ENCODE assay signal across 13 cellular contexts in the genomic region with DNA sequence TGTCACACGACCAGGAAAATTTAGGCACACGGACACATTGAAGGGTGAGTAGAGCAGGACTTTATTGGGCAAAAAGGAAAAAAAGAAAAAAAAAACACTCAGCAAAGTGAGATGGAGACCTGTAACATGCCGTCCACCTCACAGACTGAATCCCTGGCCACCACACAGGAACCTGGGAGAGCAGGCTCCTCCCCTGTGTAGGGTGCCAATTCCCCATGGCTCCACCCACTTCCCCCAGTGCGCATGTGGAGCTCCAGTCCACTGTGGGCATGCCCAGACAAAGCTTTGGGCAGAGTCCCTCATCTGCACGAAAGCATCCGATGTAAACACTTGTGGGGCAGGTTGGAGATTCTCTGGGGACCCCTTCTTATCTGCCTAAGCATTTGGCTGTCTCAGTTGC. TPM values are rescaled to one million over a fixed set of nuclear protein-coding genes. Genes with fewer than 3 reads are reported as not detected.
DNase-seq lines count a peak whose midpoint lies in the region; ATAC-seq and TF ChIP-seq lines count a peak whose summit lies in the region.
"Had no signal": no experiment of that assay in that cellular context is flagged by ENCODE, and none has a peak within 500 bp of the region (broad histone marks: within the 10 kb centered on the region; RNA-seq: fewer than 3 reads in every experiment).

No MANE protein-coding gene starts in this region.

- no peak overlapping the region for H2AK5ac ChIP-seq in neuronal stem cell (ENCODE audit: low read depth, low read length)

- H2BK120ac ChIP-seq in neuronal stem cell (ENCODE audit: low read depth, low read length): no peak overlapping the region

- H3K4ac ChIP-seq in neuronal stem cell (ENCODE audit: low read length): no peak overlapping the region

- no peak overlapping the region for H3K14ac ChIP-seq in neuronal stem cell (ENCODE audit: low read length)

- H2BK15ac ChIP-seq in neuronal stem cell (ENCODE audit: low read length): no peak overlapping the region

- H2BK12ac ChIP-seq in neuronal stem cell (ENCODE audit: low read length): no peak overlapping the region

- H3K27me3 Mint-ChIP-seq in WTC11 (ENCODE audit: low read depth): no peaks in the 10 kb centered on the region
- H3K27me3 Mint-ChIP-seq: activated CD4-positive, alpha-beta memory T cell treated with anti-CD3 and anti-CD28 coated beads for 36 hours had no signal

- H2AFZ ChIP-seq in neuronal stem cell (ENCODE audit: low read length): peak overlapping the region; percentile 37

- no peak overlapping the region for H2BK5ac ChIP-seq in neuronal stem cell (ENCODE audit: low read length)

- DNase-seq in NCI-H748 (lab: John Stamatoyannopoulos, UW; ENCODE audit: unreplicated experiment) (peak; percentile 68), NCI-H748 treated with DMSO at 0.1 percent for 48 hours (lab: John Stamatoyannopoulos, UW) (no peak), LoVo (ENCODE audit: low spot score) (peak; percentile 37), WTC11 (ENCODE audit: low spot score) (peak; percentile 12), neuronal stem cell (ENCODE audit: low spot score) (no peak), GM10248 (ENCODE audit: extremely low spot score) (no peak), ascending aorta (ENCODE audit: low spot score in 2 of 2) (no peak)
- DNase-seq: activated CD4-positive, alpha-beta memory T cell treated with anti-CD3 and anti-CD28 coated beads for 36 hours; activated naive CD4-positive, alpha-beta T cell; NCI-H510A had no signal

- H3K36me3 ChIP-seq in neuronal stem cell (replicated peaks in 1 of 2; ENCODE audit: control insufficient read depth in 2 of 2, insufficient read depth in 2 of 2, low read length in 2 of 2) (no peaks in the 10 kb centered on the region), ascending aorta (no peaks in the 10 kb centered on the region)

- H4K91ac ChIP-seq in neuronal stem cell (ENCODE audit: low read depth, low read length, poor library complexity): no peak overlapping the region

- H3K18ac ChIP-seq in neuronal stem cell (ENCODE audit: low read length): no peak overlapping the region

- H3K4me2 ChIP-seq in neuronal stem cell (ENCODE audit: insufficient read depth, low read length, poor library complexity, severe bottlenecking): no peak overlapping the region

- no peak overlapping the region for H3K27ac Mint-ChIP-seq in WTC11
- H3K27ac Mint-ChIP-seq: activated CD4-positive, alpha-beta memory T cell treated with anti-CD3 and anti-CD28 coated beads for 36 hours; natural killer cell treated with Interleukin-12 subunit alpha and Interleukin-12 subunit beta and Interleukin-15 and Interleukin-18, amount 100 ng/mL, for 72 hours; type B pancreatic cell had no signal

- H3K27me3 ChIP-seq in neuronal stem cell (ENCODE audit: control insufficient read depth in 3 of 3, insufficient read depth in 3 of 3, low read depth in 1 of 3, low read length in 3 of 3): no peaks in the 10 kb centered on the region
- no peaks in the 10 kb centered on the region for H3K27me3 ChIP-seq in ascending aorta

- H3K4me1 ChIP-seq in neuronal stem cell (ENCODE audit: control insufficient read depth in 2 of 2, insufficient read depth in 1 of 2, low read depth in 1 of 2, low read length in 2 of 2) (peaks cover 2 to 4% of the 10 kb centered on the region in 2 donors), ascending aorta (no peaks in the 10 kb centered on the region)

- no peak overlapping the region for H4K8ac ChIP-seq in neuronal stem cell (ENCODE audit: low read depth, low read length)

- intact Hi-C loops in ascending aorta (cut with DNase I): no loop called here

- H3K4me3 ChIP-seq in neuronal stem cell (ENCODE audit: low read length in 2 of 2) (no peak overlapping the region), ascending aorta (no peak overlapping the region)

- ATAC-seq in WTC11 (peak; percentile 70), GM19397 (IDR thresholded peaks at IDR 0.05; ENCODE audit: unreplicated experiment) (no peak)
- ATAC-seq: natural killer cell treated with Interleukin-12 subunit alpha and Interleukin-12 subunit beta and Interleukin-15 and Interleukin-18, amount 100 ng/mL, for 72 hours had no signal

- H3K9me3 ChIP-seq in neuronal stem cell (replicated peaks in 1 of 2; ENCODE audit: control insufficient read depth in 2 of 2, insufficient read depth in 1 of 2, low read depth in 1 of 2, low read length in 2 of 2) (no peaks in the 10 kb centered on the region), ascending aorta (no peaks in the 10 kb centered on the region)

- H3K9me3 Mint-ChIP-seq in WTC11: peaks cover 16% of the 10 kb centered on the region
- H3K9me3 Mint-ChIP-seq: activated CD4-positive, alpha-beta memory T cell treated with anti-CD3 and anti-CD28 coated beads for 36 hours; natural killer cell treated with Interleukin-12 subunit alpha and Interleukin-12 subunit beta and Interleukin-15 and Interleukin-18, amount 100 ng/mL, for 72 hours had no signal

- TF ChIP-seq CTCF in WTC11 (IDR thresholded peaks at IDR 0.05): no peak
- no peak for TF ChIP-seq CTCF in GM10248 (IDR thresholded peaks at IDR 0.05; ENCODE audit: control extremely low read depth, extremely low read depth, low read depth, missing control alignments)
- no peak for TF ChIP-seq CTCF in ascending aorta (IDR thresholded peaks at IDR 0.05)

- H3K23ac ChIP-seq in neuronal stem cell (ENCODE audit: low read depth, low read length, poor library complexity): no peak overlapping the region

- no peak overlapping the region for H3K4me3 Mint-ChIP-seq in WTC11
- H3K4me3 Mint-ChIP-seq: activated CD4-positive, alpha-beta memory T cell treated with anti-CD3 and anti-CD28 coated beads for 36 hours; natural killer cell treated with Interleukin-12 subunit alpha and Interleukin-12 subunit beta and Interleukin-15 and Interleukin-18, amount 100 ng/mL, for 72 hours; type B pancreatic cell had no signal

- no peaks in the 10 kb centered on the region for H3K79me1 ChIP-seq in neuronal stem cell (ENCODE audit: low read depth, low read length)

- no peak overlapping the region for H3K9ac ChIP-seq in neuronal stem cell (ENCODE audit: low read depth, low read length, poor library complexity)

- H3K27ac ChIP-seq in neuronal stem cell (replicated peaks; ENCODE audit: low read length): no peak overlapping the region
- no peak overlapping the region for H3K27ac ChIP-seq in ascending aorta

- POLR2A ChIA-PET in WTC11 (lab: Charles Lee): no interaction called here
- POLR2A ChIA-PET in GM10248 (lab: Yijun Ruan, JAX): no interaction called here

- CTCF ChIA-PET in WTC11 (lab: Charles Lee): no interaction called here
- CTCF ChIA-PET in GM10248 (lab: Yijun Ruan, JAX): interaction anchor here (1.0 to 1.4 kb wide), 2 partner anchors 12 to 24 kb away, joined by 3 to 6 read pairs; partner anchors contain the start of gene CBR4

- no CpG with 5 or more reads among the region's 6 CpGs for WGBS in neuronal stem cell (ENCODE audit: extremely low coverage in 2 of 2, insufficient read length in 2 of 2, insufficient replicate concordance in 1 of 2), 2 donors

- H3K4me1 Mint-ChIP-seq in WTC11: peaks cover 26% of the 10 kb centered on the region

- H3K36me3 Mint-ChIP-seq in WTC11: peaks cover 10% of the 10 kb centered on the region
- H3K36me3 Mint-ChIP-seq: activated CD4-positive, alpha-beta memory T cell treated with anti-CD3 and anti-CD28 coated beads for 36 hours; natural killer cell treated with Interleukin-12 subunit alpha and Interleukin-12 subunit beta and Interleukin-15 and Interleukin-18, amount 100 ng/mL, for 72 hours; type B pancreatic cell had no signal

TF ChIP-seq in WTC11, 78 proteins besides CTCF, POLR2A, EP300 and RAD21:
- TF ChIP-seq RELA (CRISPR knock-in tag; IDR thresholded peaks at IDR 0.05; ENCODE audit: borderline replicate concordance): no peak
- TF ChIP-seq, protein P1, sequence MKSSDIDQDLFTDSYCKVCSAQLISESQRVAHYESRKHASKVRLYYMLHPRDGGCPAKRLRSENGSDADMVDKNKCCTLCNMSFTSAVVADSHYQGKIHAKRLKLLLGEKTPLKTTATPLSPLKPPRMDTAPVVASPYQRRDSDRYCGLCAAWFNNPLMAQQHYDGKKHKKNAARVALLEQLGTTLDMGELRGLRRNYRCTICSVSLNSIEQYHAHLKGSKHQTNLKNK (CRISPR knock-in tag; IDR thresholded peaks at IDR 0.05): no peak
- TF ChIP-seq FOXJ3 (CRISPR knock-in tag; IDR thresholded peaks at IDR 0.05; ENCODE audit: borderline replicate concordance): no peak

RNA-seq across cellular contexts. Expression of gene CBR4, which starts 23.6 kb away (rescaled TPM):
- 48.1 to 52.6 TPM (median 50.8 TPM) in 3 replicates for total RNA-seq in WTC11 (2021)
- 21.2 TPM for polyA plus RNA-seq in neuronal stem cell (2013, experiment 1 of 2)
- 22.2 TPM for polyA plus RNA-seq in neuronal stem cell (2013, experiment 2 of 2)
- 0.53 TPM for total RNA-seq in ascending aorta

Comparison
In these comparisons a context has a peak if more than half of its experiments do, and no peak if none do; other contexts are left out.
1. DNase-seq: peak in NCI-H748 (single experiment), LoVo (single experiment) and WTC11 (single experiment); none in NCI-H748 treated with DMSO at 0.1 percent for 48 hours (single experiment), neuronal stem cell (single experiment), GM10248 (single experiment) and ascending aorta (0 of 2).
2. RNA of gene CBR4, which starts 23.6 kb away (total RNA-seq): 48.1 to 52.6 TPM in WTC11; 0.53 TPM in ascending aorta (single experiment); every median in the first group is over 10 times any median in the second.